Comparison of ENCODE assay signal across 1 cellular context in the genomic region with DNA sequence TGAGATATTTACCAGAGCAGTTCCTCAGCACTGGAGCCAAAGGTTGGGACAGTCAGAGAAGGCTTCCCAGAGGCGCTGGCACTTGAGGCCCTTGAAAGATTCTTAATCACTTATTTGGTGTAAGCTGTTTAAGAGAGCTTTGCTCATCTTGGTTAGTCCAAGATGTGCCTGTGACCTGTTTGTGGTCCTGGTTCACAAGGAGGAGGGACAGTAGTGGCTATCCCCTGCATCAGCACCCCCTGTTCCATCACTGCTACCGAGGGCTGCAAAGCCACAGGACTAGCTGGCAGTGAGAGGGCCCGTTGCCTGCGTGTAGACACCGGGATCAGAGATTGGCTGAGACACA.
A peak's percentile ranks its signal among the peaks of the same experiment; 100 is the strongest.
TF ChIP-seq lines count a peak whose summit lies in the region.

No MANE protein-coding gene starts in this region.

TF ChIP-seq in HepG2, 621 proteins besides CTCF, POLR2A, EP300 and RAD21 (continued from another document):
- TF ChIP-seq ZSCAN20 (CRISPR knock-in tag; IDR thresholded peaks at IDR 0.05; ENCODE audit: borderline replicate concordance) (no peak), GLMP (CRISPR knock-in tag; IDR thresholded peaks at IDR 0.05; ENCODE audit: borderline replicate concordance) (no peak), JUN (CRISPR knock-in tag; IDR thresholded peaks at IDR 0.05) (no peak), ZNF879 (CRISPR knock-in tag; IDR thresholded peaks at IDR 0.05) (no peak), TARDBP (CRISPR knock-in tag; IDR thresholded peaks at IDR 0.05) (0 out of 2 replicates have a peak, but pooled peaks have one; percentile 12), SSRP1 (CRISPR knock-in tag; IDR thresholded peaks at IDR 0.05) (0 out of 2 replicates have a peak, but pooled peaks have one; percentile 6), HOXA3 (CRISPR knock-in tag; IDR thresholded peaks at IDR 0.05) (no peak), ZNF556 (CRISPR knock-in tag; IDR thresholded peaks at IDR 0.05; ENCODE audit: borderline replicate concordance) (no peak), ZMAT3 (CRISPR knock-in tag; conservative IDR thresholded peaks at IDR 0.05) (no peak), ZNF331 (CRISPR knock-in tag; IDR thresholded peaks at IDR 0.05) (no peak), HNRNPH1 (optimal IDR thresholded peaks at IDR 0.05; ENCODE audit: low read depth, low read length) (no peak), ZBTB4 (CRISPR knock-in tag; IDR thresholded peaks at IDR 0.05; ENCODE audit: borderline replicate concordance) (no peak), ZNF530 (CRISPR knock-in tag; IDR thresholded peaks at IDR 0.05; ENCODE audit: low read depth) (no peak), MAFK (conservative IDR thresholded peaks at IDR 0.05 in 1 of 2, IDR thresholded peaks at IDR 0.05 in 1 of 2; ENCODE audit: low read length in 2 of 2) (no peak), SATB2 (CRISPR knock-in tag; IDR thresholded peaks at IDR 0.05) (no peak), ZNF280D (CRISPR knock-in tag; IDR thresholded peaks at IDR 0.05) (no peak), NR3C1 (CRISPR knock-in tag; IDR thresholded peaks at IDR 0.05) (no peak)
- TF ChIP-seq, protein P1, sequence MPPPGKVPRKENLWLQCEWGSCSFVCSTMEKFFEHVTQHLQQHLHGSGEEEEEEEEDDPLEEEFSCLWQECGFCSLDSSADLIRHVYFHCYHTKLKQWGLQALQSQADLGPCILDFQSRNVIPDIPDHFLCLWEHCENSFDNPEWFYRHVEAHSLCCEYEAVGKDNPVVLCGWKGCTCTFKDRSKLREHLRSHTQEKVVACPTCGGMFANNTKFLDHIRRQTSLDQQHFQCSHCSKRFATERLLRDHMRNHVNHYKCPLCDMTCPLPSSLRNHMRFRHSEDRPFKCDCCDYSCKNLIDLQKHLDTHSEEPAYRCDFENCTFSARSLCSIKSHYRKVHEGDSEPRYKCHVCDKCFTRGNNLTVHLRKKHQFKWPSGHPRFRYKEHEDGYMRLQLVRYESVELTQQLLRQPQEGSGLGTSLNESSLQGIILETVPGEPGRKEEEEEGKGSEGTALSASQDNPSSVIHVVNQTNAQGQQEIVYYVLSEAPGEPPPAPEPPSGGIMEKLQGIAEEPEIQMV (CRISPR knock-in tag; IDR thresholded peaks at IDR 0.05; ENCODE audit: low read depth), result no peak
- TF ChIP-seq, protein P2, sequence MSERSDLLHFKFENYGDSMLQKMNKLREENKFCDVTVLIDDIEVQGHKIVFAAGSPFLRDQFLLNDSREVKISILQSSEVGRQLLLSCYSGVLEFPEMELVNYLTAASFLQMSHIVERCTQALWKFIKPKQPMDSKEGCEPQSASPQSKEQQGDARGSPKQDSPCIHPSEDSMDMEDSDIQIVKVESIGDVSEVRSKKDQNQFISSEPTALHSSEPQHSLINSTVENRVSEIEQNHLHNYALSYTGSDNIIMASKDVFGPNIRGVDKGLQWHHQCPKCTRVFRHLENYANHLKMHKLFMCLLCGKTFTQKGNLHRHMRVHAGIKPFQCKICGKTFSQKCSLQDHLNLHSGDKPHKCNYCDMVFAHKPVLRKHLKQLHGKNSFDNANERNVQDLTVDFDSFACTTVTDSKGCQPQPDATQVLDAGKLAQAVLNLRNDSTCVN (CRISPR knock-in tag; IDR thresholded peaks at IDR 0.05; ENCODE audit: borderline replicate concordance), result no peak; the same call in 1 of the 2 replicates
- TF ChIP-seq, protein P3, sequence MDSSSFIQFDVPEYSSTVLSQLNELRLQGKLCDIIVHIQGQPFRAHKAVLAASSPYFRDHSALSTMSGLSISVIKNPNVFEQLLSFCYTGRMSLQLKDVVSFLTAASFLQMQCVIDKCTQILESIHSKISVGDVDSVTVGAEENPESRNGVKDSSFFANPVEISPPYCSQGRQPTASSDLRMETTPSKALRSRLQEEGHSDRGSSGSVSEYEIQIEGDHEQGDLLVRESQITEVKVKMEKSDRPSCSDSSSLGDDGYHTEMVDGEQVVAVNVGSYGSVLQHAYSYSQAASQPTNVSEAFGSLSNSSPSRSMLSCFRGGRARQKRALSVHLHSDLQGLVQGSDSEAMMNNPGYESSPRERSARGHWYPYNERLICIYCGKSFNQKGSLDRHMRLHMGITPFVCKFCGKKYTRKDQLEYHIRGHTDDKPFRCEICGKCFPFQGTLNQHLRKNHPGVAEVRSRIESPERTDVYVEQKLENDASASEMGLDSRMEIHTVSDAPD (CRISPR knock-in tag; IDR thresholded peaks at IDR 0.05), result 0 out of 2 replicates have a peak, but pooled peaks have one; percentile 31
